10 cellular contexts compared by ENCODE assay signal in genomic region chr2:9547272-9547991, GRCh38. TPM values are rescaled to one million over a fixed set of nuclear protein-coding genes. Genes with fewer than 3 reads are reported as not detected.
DNase-seq lines count a peak whose midpoint lies in the region; ATAC-seq and TF ChIP-seq lines count a peak whose summit lies in the region.
"Had no signal": no experiment of that assay in that cellular context is flagged by ENCODE, and none has a peak within 500 bp of the region (broad histone marks: within the 10 kb centered on the region; RNA-seq: fewer than 3 reads in every experiment).

No MANE protein-coding gene starts in this region.

- ATAC-seq in Panc1, result no peak
- ATAC-seq in GM21529 (IDR thresholded peaks at IDR 0.05; ENCODE audit: unreplicated experiment), result no peak

- TF ChIP-seq CTCF in Panc1 (IDR thresholded peaks at IDR 0.05) (no peak), fibroblast of lung (conservative IDR thresholded peaks at IDR 0.05 in 1 of 2, IDR thresholded peaks at IDR 0.05 in 1 of 2; ENCODE audit: low read depth in 1 of 2, low read length in 2 of 2) (no peak), spleen (IDR thresholded peaks at IDR 0.05 in 8 of 11, conservative IDR thresholded peaks at IDR 0.05 in 3 of 11) (no peak)

- H3K27ac Mint-ChIP-seq in activated CD4-positive, alpha-beta T cell treated with anti-CD3 and anti-CD28 coated beads, Interleukin-2, amount 10 ng/mL, durations not matched to agents 24 days and 14 days, result peak overlapping the region; percentile 55
- no peak overlapping the region for H3K27ac Mint-ChIP-seq in activated CD4-positive, alpha-beta T cell treated with anti-CD3 and anti-CD28 coated beads, Interleukin-2, amount 10 ng/mL, durations not matched to agents 7 days and 5 days

- H3K27ac ChIP-seq in Panc1 (ENCODE audit: low read length) (peak overlapping the region; percentile 5; the same call in 1 of the 2 replicates), fibroblast of lung (ENCODE audit: insufficient read depth, low read length) (no peak overlapping the region), spleen (peak overlapping the region; percentile 51 to 99 (median 82))

- 65 to 79% (median 74%) methylated on average over 5 of the region's 5 CpGs for WGBS in spleen, 5 donors

- in situ Hi-C loops in Panc1 (cut with HindIII; ENCODE audit: low pct_unique_long_range_greater_than_20kb, low sequenced_read_pairs), result no loop called here

- H2AFZ ChIP-seq in fibroblast of lung (ENCODE audit: low read length), result no peak overlapping the region

- no peaks in the 10 kb centered on the region for H4K20me1 ChIP-seq in fibroblast of lung (ENCODE audit: control insufficient read depth, extremely low read depth, insufficient read depth, low read length)

- intact Hi-C loops in activated CD4-positive, alpha-beta T cell treated with anti-CD3 and anti-CD28 coated beads, Interleukin-2, amount 10 ng/mL, durations not matched to agents 24 days and 14 days (cut with micrococcal nuclease), result no loop called here
- intact Hi-C loops in Panc1 (cut with micrococcal nuclease; ENCODE audit: unreplicated experiment) (no loop called here), spleen (cut with DNase I; ENCODE audit: low total_unique reads) (no loop called here)

- H3K79me2 ChIP-seq in fibroblast of lung (ENCODE audit: control insufficient read depth, insufficient read depth, low read length), result peaks cover 65% of the 10 kb centered on the region

- H3K9me3 ChIP-seq in Panc1 (ENCODE audit: control insufficient read depth, insufficient read depth, low read depth, low read length) (no peaks in the 10 kb centered on the region), fibroblast of lung (ENCODE audit: control insufficient read depth, insufficient read depth, low read depth, low read length) (no peaks in the 10 kb centered on the region), spleen (no peaks in the 10 kb centered on the region)
- H3K9me3 ChIP-seq: colonic mucosa had no signal

- BruUV-seq in Panc1 (replicated peaks; lab: Mats Ljungman, UMichigan), result no TSS peak

- no peaks in the 10 kb centered on the region for H3K9me3 Mint-ChIP-seq in activated CD4-positive, alpha-beta T cell treated with anti-CD3 and anti-CD28 coated beads, Interleukin-2, amount 10 ng/mL, durations not matched to agents 24 days and 14 days
- H3K9me3 Mint-ChIP-seq in activated CD4-positive, alpha-beta T cell treated with anti-CD3 and anti-CD28 coated beads, Interleukin-2, amount 10 ng/mL, durations not matched to agents 7 days and 5 days, result no peaks in the 10 kb centered on the region

- H3K4me3 ChIP-seq in Panc1 (ENCODE audit: low read depth in 2 of 2, low read length in 2 of 2) (no peak overlapping the region), fibroblast of lung (replicated peaks in 1 of 4; ENCODE audit: control extremely low read depth in 1 of 4, insufficient read depth in 1 of 4, low read depth in 3 of 4, low read length in 4 of 4) (no peak overlapping the region), spleen (no peak overlapping the region)
- H3K4me3 ChIP-seq: colonic mucosa had no signal

- H3K4me2 ChIP-seq in fibroblast of lung (ENCODE audit: extremely low read depth, insufficient read depth, low read length), result no peak overlapping the region

- peaks cover 16% of the 10 kb centered on the region for H3K36me3 Mint-ChIP-seq in activated CD4-positive, alpha-beta T cell treated with anti-CD3 and anti-CD28 coated beads, Interleukin-2, amount 10 ng/mL, durations not matched to agents 24 days and 14 days (ENCODE audit: low read depth)
- peaks cover 13% of the 10 kb centered on the region for H3K36me3 Mint-ChIP-seq in activated CD4-positive, alpha-beta T cell treated with anti-CD3 and anti-CD28 coated beads, Interleukin-2, amount 10 ng/mL, durations not matched to agents 7 days and 5 days (ENCODE audit: low read depth)

- H3K4me3 Mint-ChIP-seq in activated CD4-positive, alpha-beta T cell treated with anti-CD3 and anti-CD28 coated beads, Interleukin-2, amount 10 ng/mL, durations not matched to agents 24 days and 14 days, result peak overlapping the region; percentile 48
- no peak overlapping the region for H3K4me3 Mint-ChIP-seq in activated CD4-positive, alpha-beta T cell treated with anti-CD3 and anti-CD28 coated beads, Interleukin-2, amount 10 ng/mL, durations not matched to agents 7 days and 5 days

- POLR2A ChIA-PET in activated CD4-positive, alpha-beta T cell treated with anti-CD3 and anti-CD28 coated beads, Interleukin-2, amount 10 ng/mL, durations not matched to agents 7 days and 5 days (lab: Charles Lee), result no interaction called here
- POLR2A ChIA-PET in Panc1 (lab: Charles Lee), result interaction anchor here (0.6 kb wide), 1 partner anchor 1197 kb away, joined by 4 read pairs; no protein-coding TSS in a partner anchor

- H3K4me1 ChIP-seq in Panc1 (ENCODE audit: control insufficient read depth, insufficient read depth, low read length), result peaks cover 15% of the 10 kb centered on the region
- peaks cover 12% of the 10 kb centered on the region for H3K4me1 ChIP-seq in fibroblast of lung (ENCODE audit: control insufficient read depth, extremely low read depth, insufficient read depth, low read length)
- peaks cover 70 to 100% (median 94%) of the 10 kb centered on the region in 6 donors for H3K4me1 ChIP-seq in spleen

- H3K4me1 Mint-ChIP-seq in activated CD4-positive, alpha-beta T cell treated with anti-CD3 and anti-CD28 coated beads, Interleukin-2, amount 10 ng/mL, durations not matched to agents 24 days and 14 days, result peaks cover 57% of the 10 kb centered on the region
- H3K4me1 Mint-ChIP-seq in activated CD4-positive, alpha-beta T cell treated with anti-CD3 and anti-CD28 coated beads, Interleukin-2, amount 10 ng/mL, durations not matched to agents 7 days and 5 days, result peaks cover 62% of the 10 kb centered on the region

- CTCF ChIA-PET in activated CD4-positive, alpha-beta T cell treated with anti-CD3 and anti-CD28 coated beads, Interleukin-2, amount 10 ng/mL, durations not matched to agents 7 days and 5 days (lab: Charles Lee), result interaction anchor here (0.6 to 0.7 kb wide), 2 partner anchors 10 to 257 kb away, joined by 3 to 4 read pairs; no protein-coding TSS in a partner anchor
- CTCF ChIA-PET in Panc1 (lab: Charles Lee), result no interaction called here

- DNase-seq in activated CD4-positive, alpha-beta T cell treated with anti-CD3 and anti-CD28 coated beads, Interleukin-2, amount 10 ng/mL, durations not matched to agents 24 days and 14 days, result peak; percentile 47
- DNase-seq in activated CD4-positive, alpha-beta T cell treated with anti-CD3 and anti-CD28 coated beads, Interleukin-2, amount 10 ng/mL, durations not matched to agents 7 days and 5 days, result no peak
- DNase-seq in Panc1 (ENCODE audit: low read depth, low spot score), result no peak
- DNase-seq in fibroblast of lung (ENCODE audit: low read depth in 2 of 2), result peak; percentile 53 to 64
- DNase-seq in spleen, result no peak
- DNase-seq in NCI-H1436 (lab: John Stamatoyannopoulos, UW), result no peak
- no peak for DNase-seq in GF-D8 (lab: John Stamatoyannopoulos, UW)
- DNase-seq: colonic mucosa, NCI-H2081 had no signal

- no peaks in the 10 kb centered on the region for H3K27me3 ChIP-seq in Panc1 (ENCODE audit: control insufficient read depth, insufficient read depth, low read length)
- no peaks in the 10 kb centered on the region for H3K27me3 ChIP-seq in fibroblast of lung (ENCODE audit: control insufficient read depth, insufficient read depth, low read length)
- no peaks in the 10 kb centered on the region for H3K27me3 ChIP-seq in spleen (replicated peaks in 1 of 7)
- H3K27me3 ChIP-seq: colonic mucosa had no signal

- no peaks in the 10 kb centered on the region for H3K27me3 Mint-ChIP-seq in activated CD4-positive, alpha-beta T cell treated with anti-CD3 and anti-CD28 coated beads, Interleukin-2, amount 10 ng/mL, durations not matched to agents 24 days and 14 days
- no peaks in the 10 kb centered on the region for H3K27me3 Mint-ChIP-seq in activated CD4-positive, alpha-beta T cell treated with anti-CD3 and anti-CD28 coated beads, Interleukin-2, amount 10 ng/mL, durations not matched to agents 7 days and 5 days

- H3K36me3 ChIP-seq in Panc1 (ENCODE audit: control insufficient read depth, insufficient read depth, low read length) (no peaks in the 10 kb centered on the region), fibroblast of lung (ENCODE audit: control insufficient read depth, insufficient read depth, low read length) (no peaks in the 10 kb centered on the region), spleen (peaks cover 0 to 6% (median 0%) of the 10 kb centered on the region in 6 donors)
- H3K36me3 ChIP-seq: colonic mucosa had no signal

- H3K9ac ChIP-seq in fibroblast of lung (ENCODE audit: insufficient read depth, low read length), result no peak overlapping the region

- TF ChIP-seq POLR2A in spleen (IDR thresholded peaks at IDR 0.05), result no peak

RNA-seq across cellular contexts. Expression of gene ADAM17, which starts 8.2 kb away (rescaled TPM):
- 25.6 and 26.5 TPM in 2 replicates for total RNA-seq in activated CD4-positive, alpha-beta T cell treated with anti-CD3 and anti-CD28 coated beads, Interleukin-2, amount 10 ng/mL, durations not matched to agents 24 days and 14 days
- 10 to 100 TPM; 23.0 to 24.4 TPM for total RNA-seq in activated CD4-positive, alpha-beta T cell treated with anti-CD3 and anti-CD28 coated beads, Interleukin-2, amount 10 ng/mL, durations not matched to agents 7 days and 5 days
- total RNA-seq in Panc1 (2021; ENCODE audit: unreplicated experiment), result 50.0 TPM
- 33.9 TPM for polyA plus RNA-seq in Panc1 (2012; ENCODE audit: insufficient read length)
- 49.1 and 69.9 TPM in 2 replicates for total RNA-seq in fibroblast of lung
- 11.4 and 12.3 TPM in 2 replicates for polyA plus RNA-seq in fibroblast of lung
- 13.9 and 14.5 TPM in 2 replicates for polyA plus RNA-seq in fibroblast of lung (2012)
- polyA minus RNA-seq in fibroblast of lung (ENCODE audit: low replicate concordance), result 3.7 and 7.1 TPM in 2 replicates
- 10 to 100 TPM; 27.4 to 54.0 (median 44.4) TPM for total RNA-seq in spleen
- 10 to 100 TPM in 1 of 3 donors, 1 to 10 TPM in 2; 9.4 to 10.6 (median 9.4) TPM for polyA plus RNA-seq in spleen

Comparison
In these comparisons a context has a peak if more than half of its experiments do, and no peak if none do; other contexts are left out.
1. DNase-seq: peak in activated CD4-positive, alpha-beta T cell treated with anti-CD3 and anti-CD28 coated beads, Interleukin-2, amount 10 ng/mL, durations not matched to agents 24 days and 14 days (single experiment) and fibroblast of lung (2 of 2); none in activated CD4-positive, alpha-beta T cell treated with anti-CD3 and anti-CD28 coated beads, Interleukin-2, amount 10 ng/mL, durations not matched to agents 7 days and 5 days (single experiment), Panc1 (single experiment), spleen (single experiment), NCI-H1436 (single experiment) and GF-D8 (single experiment).